8 cellular contexts compared by ENCODE assay signal in the genomic region with DNA sequence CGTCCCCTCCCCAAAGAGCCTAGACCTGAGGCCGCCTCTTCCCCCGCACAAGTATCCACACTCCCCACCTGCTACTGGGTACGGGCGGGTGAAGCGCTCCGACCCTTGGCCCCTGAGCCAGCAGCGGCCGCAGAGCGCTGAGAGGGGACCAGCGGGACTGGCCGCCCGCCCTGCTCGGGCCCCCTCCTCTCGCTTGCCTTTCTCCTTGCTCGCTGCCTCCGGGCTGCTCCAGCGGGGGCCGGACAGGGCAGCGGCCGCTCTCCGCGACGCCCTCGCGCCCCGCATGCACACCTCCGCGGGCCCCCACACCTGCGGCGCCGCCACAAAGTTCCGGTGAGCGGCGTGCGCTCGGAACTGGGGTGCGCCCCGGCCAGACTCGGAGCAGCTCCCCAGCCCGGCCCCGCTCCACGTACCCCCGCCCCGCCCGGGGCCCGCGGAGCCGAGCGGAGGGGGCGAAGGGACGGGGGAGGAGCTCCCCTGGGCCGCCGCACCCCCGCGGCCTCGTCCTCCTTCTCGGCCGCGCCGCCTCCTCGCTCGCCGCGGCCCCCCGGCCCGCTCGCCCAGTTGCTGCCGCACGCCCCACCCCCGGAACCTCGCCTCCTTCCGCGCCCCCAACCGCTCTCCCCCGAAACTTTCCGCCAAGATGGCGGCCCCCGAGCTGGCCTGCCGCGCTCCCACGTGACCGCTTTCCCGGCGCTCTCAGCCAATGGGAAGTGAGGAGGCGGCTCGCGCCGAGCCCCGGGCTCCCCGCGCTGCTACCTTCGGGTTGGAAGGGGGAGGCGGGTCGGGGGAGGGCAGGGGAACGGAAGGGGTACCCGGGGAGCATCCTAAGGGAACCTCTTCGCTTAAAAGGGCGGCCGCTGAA. TPM values are rescaled to one million over a fixed set of nuclear protein-coding genes. Genes with fewer than 3 reads are reported as not detected.
DNase-seq lines count a peak whose midpoint lies in the region; ATAC-seq lines count a peak whose summit lies in the region.

No MANE protein-coding gene starts in this region.

- peak overlapping the region; percentile 92 for H3K4me3 Mint-ChIP-seq in activated CD4-positive, alpha-beta T cell treated with anti-CD3 and anti-CD28 coated beads for 36 hours

- CTCF ChIA-PET in activated CD4-positive, alpha-beta T cell treated with anti-CD3 and anti-CD28 coated beads for 36 hours (lab: Charles Lee) = interaction anchor here (0.7 to 1.1 kb wide), 2 partner anchors 16 to 41 kb away, joined by 4 to 5 read pairs; no protein-coding TSS in a partner anchor

- peaks cover 19% of the 10 kb centered on the region for H3K36me3 Mint-ChIP-seq in activated CD4-positive, alpha-beta T cell treated with anti-CD3 and anti-CD28 coated beads for 36 hours (ENCODE audit: low read depth)

- H3K27ac Mint-ChIP-seq in activated CD4-positive, alpha-beta T cell treated with anti-CD3 and anti-CD28 coated beads for 36 hours = peak overlapping the region; percentile 93

- peak; percentile 47 for ATAC-seq in HG03378 (IDR thresholded peaks at IDR 0.05; ENCODE audit: unreplicated experiment)
- peak; percentile 88 for ATAC-seq in activated CD4-positive, alpha-beta T cell treated with anti-CD3 and anti-CD28 coated beads for 36 hours

- H3K27me3 Mint-ChIP-seq in activated CD4-positive, alpha-beta T cell treated with anti-CD3 and anti-CD28 coated beads for 36 hours = peaks cover 20% of the 10 kb centered on the region

- H3K4me1 Mint-ChIP-seq in activated CD4-positive, alpha-beta T cell treated with anti-CD3 and anti-CD28 coated beads for 36 hours = peaks cover 30% of the 10 kb centered on the region

- POLR2A ChIA-PET in activated CD4-positive, alpha-beta T cell treated with anti-CD3 and anti-CD28 coated beads for 36 hours (lab: Charles Lee) = interaction anchor here (0.6 to 0.8 kb wide), 2 partner anchors 77 to 294 kb away, joined by 3 to 4 read pairs; no protein-coding TSS in a partner anchor

- intact Hi-C loops in activated CD4-positive, alpha-beta T cell treated with anti-CD3 and anti-CD28 coated beads for 36 hours (cut with DNase I, micrococcal nuclease) = loop anchor here (1.0 to 10.0 kb wide), 13 partner anchors 39 to 1400 kb away; a partner anchor contains a TSS

- H3K9me3 Mint-ChIP-seq in activated CD4-positive, alpha-beta T cell treated with anti-CD3 and anti-CD28 coated beads for 36 hours (ENCODE audit: low read depth) = no peaks in the 10 kb centered on the region

- peak overlapping the region; percentile 94 for H3K27ac ChIP-seq in cingulate gyrus (ENCODE audit: low read depth, low read length)

- DNase-seq in AML-193 (lab: John Stamatoyannopoulos, UW) (peak; percentile 82 to 83), GM19238 (ENCODE audit: insufficient read length, low spot score) (peak; percentile 88), NCI-H446 (lab: John Stamatoyannopoulos, UW) (peak; percentile 90 to 94), left kidney (ENCODE audit: low read depth, low spot score) (peak; percentile 97)
- DNase-seq in activated CD4-positive, alpha-beta T cell treated with anti-CD3 and anti-CD28 coated beads for 36 hours = peak; percentile 95
- DNase-seq in stimulated activated CD4-positive, alpha-beta T cell treated with anti-CD3 and anti-CD28 coated beads, Interleukin-1b, Interleukin-23, amount 100 ng/mL, for 48 hours = peak; percentile 91

RNA-seq across cellular contexts. Expression of a gene that starts 0.7 kb away (rescaled TPM):
- total RNA-seq in activated CD4-positive, alpha-beta T cell treated with anti-CD3 and anti-CD28 coated beads for 36 hours = 10 to 100 TPM; 58.8 to 78.4 TPM

Comparison
In these comparisons a context has a peak if more than half of its experiments do, and no peak if none do; other contexts are left out.
1. Peak in every context shown above with its lines: DNase-seq, ATAC-seq and H3K27ac ChIP-seq.